In the genomic region with DNA sequence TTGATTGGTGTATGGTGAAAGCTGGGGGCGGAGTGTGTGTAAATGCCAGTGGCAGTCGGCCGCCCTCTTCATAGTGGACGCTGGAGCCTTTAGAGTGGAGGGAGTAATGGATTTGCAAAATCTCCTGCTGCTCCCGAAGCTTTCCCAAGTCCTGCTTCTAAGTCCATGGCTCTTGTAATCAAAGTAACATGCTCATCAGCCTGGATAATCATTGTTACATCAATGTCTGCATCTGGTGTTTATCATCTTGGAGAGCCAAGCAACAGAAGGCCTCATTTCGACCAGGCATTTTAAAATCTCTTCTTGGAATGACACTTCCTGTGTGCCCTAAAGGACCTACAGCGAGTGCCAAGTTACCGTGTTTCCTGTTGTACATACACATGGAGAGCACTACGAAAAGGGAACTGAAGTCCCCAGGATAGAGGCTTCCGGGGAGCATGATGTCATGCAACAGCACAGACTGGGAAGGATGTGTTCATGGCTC, we compare ENCODE assay signal across 1 cellular context.
TF ChIP-seq lines count a peak whose summit lies in the region.

No MANE protein-coding gene starts in this region.

TF ChIP-seq in SK-N-SH treated with all-trans-retinoic acid at 6 μM for 48 hours, 23 proteins besides CTCF, POLR2A, EP300 and RAD21 (continued from another document):
- peak; percentile 69 for TF ChIP-seq ISL1 (CRISPR knock-in tag; IDR thresholded peaks at IDR 0.05)
- TF ChIP-seq OSR1 (CRISPR knock-in tag; IDR thresholded peaks at IDR 0.05), result no peak
- no peak for TF ChIP-seq TOX (CRISPR knock-in tag; IDR thresholded peaks at IDR 0.05; ENCODE audit: borderline replicate concordance)
- TF ChIP-seq ARNTL (CRISPR knock-in tag; IDR thresholded peaks at IDR 0.05; ENCODE audit: borderline replicate concordance, low read depth), result no peak
- TF ChIP-seq, protein P1, sequence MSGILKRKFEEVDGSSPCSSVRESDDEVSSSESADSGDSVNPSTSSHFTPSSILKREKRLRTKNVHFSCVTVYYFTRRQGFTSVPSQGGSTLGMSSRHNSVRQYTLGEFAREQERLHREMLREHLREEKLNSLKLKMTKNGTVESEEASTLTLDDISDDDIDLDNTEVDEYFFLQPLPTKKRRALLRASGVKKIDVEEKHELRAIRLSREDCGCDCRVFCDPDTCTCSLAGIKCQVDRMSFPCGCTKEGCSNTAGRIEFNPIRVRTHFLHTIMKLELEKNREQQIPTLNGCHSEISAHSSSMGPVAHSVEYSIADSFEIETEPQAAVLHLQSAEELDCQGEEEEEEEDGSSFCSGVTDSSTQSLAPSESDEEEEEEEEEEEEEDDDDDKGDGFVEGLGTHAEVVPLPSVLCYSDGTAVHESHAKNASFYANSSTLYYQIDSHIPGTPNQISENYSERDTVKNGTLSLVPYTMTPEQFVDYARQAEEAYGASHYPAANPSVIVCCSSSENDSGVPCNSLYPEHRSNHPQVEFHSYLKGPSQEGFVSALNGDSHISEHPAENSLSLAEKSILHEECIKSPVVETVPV (CRISPR knock-in tag; IDR thresholded peaks at IDR 0.05), result 0 out of 2 replicates have a peak, but pooled peaks have one; percentile 34
- no peak for TF ChIP-seq ZNF565 (CRISPR knock-in tag; conservative IDR thresholded peaks at IDR 0.05; ENCODE audit: low read depth)
- no peak for TF ChIP-seq CSDC2 (CRISPR knock-in tag; IDR thresholded peaks at IDR 0.05)
- TF ChIP-seq, protein P2, sequence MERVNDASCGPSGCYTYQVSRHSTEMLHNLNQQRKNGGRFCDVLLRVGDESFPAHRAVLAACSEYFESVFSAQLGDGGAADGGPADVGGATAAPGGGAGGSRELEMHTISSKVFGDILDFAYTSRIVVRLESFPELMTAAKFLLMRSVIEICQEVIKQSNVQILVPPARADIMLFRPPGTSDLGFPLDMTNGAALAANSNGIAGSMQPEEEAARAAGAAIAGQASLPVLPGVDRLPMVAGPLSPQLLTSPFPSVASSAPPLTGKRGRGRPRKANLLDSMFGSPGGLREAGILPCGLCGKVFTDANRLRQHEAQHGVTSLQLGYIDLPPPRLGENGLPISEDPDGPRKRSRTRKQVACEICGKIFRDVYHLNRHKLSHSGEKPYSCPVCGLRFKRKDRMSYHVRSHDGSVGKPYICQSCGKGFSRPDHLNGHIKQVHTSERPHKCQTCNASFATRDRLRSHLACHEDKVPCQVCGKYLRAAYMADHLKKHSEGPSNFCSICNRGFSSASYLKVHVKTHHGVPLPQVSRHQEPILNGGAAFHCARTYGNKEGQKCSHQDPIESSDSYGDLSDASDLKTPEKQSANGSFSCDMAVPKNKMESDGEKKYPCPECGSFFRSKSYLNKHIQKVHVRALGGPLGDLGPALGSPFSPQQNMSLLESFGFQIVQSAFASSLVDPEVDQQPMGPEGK (CRISPR knock-in tag; IDR thresholded peaks at IDR 0.05; ENCODE audit: borderline replicate concordance), result no peak
- TF ChIP-seq TCF4 (CRISPR knock-in tag; IDR thresholded peaks at IDR 0.05; ENCODE audit: borderline replicate concordance), result peak; percentile 94
- TF ChIP-seq, protein P3, sequence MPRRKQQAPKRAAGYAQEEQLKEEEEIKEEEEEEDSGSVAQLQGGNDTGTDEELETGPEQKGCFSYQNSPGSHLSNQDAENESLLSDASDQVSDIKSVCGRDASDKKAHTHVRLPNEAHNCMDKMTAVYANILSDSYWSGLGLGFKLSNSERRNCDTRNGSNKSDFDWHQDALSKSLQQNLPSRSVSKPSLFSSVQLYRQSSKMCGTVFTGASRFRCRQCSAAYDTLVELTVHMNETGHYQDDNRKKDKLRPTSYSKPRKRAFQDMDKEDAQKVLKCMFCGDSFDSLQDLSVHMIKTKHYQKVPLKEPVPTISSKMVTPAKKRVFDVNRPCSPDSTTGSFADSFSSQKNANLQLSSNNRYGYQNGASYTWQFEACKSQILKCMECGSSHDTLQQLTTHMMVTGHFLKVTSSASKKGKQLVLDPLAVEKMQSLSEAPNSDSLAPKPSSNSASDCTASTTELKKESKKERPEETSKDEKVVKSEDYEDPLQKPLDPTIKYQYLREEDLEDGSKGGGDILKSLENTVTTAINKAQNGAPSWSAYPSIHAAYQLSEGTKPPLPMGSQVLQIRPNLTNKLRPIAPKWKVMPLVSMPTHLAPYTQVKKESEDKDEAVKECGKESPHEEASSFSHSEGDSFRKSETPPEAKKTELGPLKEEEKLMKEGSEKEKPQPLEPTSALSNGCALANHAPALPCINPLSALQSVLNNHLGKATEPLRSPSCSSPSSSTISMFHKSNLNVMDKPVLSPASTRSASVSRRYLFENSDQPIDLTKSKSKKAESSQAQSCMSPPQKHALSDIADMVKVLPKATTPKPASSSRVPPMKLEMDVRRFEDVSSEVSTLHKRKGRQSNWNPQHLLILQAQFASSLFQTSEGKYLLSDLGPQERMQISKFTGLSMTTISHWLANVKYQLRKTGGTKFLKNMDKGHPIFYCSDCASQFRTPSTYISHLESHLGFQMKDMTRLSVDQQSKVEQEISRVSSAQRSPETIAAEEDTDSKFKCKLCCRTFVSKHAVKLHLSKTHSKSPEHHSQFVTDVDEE (CRISPR knock-in tag; IDR thresholded peaks at IDR 0.05), result peak; percentile 93
- TF ChIP-seq RARB (CRISPR knock-in tag; IDR thresholded peaks at IDR 0.05), result no peak
- TF ChIP-seq ESRRG (CRISPR knock-in tag; IDR thresholded peaks at IDR 0.05), result 0 out of 2 replicates have a peak, but pooled peaks have one; percentile 44
- TF ChIP-seq ZC3H10 (CRISPR knock-in tag; IDR thresholded peaks at IDR 0.05), result no peak
- peak; percentile 85 for TF ChIP-seq ZFP3 (CRISPR knock-in tag; IDR thresholded peaks at IDR 0.05)
- TF ChIP-seq PPARA (CRISPR knock-in tag; IDR thresholded peaks at IDR 0.05; ENCODE audit: borderline replicate concordance), result no peak
- TF ChIP-seq, protein P4, sequence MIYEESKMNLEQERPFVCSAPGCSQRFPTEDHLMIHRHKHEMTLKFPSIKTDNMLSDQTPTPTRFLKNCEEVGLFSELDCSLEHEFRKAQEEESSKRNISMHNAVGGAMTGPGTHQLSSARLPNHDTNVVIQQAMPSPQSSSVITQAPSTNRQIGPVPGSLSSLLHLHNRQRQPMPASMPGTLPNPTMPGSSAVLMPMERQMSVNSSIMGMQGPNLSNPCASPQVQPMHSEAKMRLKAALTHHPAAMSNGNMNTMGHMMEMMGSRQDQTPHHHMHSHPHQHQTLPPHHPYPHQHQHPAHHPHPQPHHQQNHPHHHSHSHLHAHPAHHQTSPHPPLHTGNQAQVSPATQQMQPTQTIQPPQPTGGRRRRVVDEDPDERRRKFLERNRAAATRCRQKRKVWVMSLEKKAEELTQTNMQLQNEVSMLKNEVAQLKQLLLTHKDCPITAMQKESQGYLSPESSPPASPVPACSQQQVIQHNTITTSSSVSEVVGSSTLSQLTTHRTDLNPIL (CRISPR knock-in tag; IDR thresholded peaks at IDR 0.05; ENCODE audit: low read depth), result 0 out of 2 replicates have a peak, but pooled peaks have one; percentile 52
- no peak; the same call in 1 of the 2 replicates for TF ChIP-seq ZNF70 (CRISPR knock-in tag; IDR thresholded peaks at IDR 0.05)
